17 cellular contexts compared by ENCODE assay signal in genomic region chr22:44003776-44004460, GRCh38. TPM values are rescaled to one million over a fixed set of nuclear protein-coding genes. Genes with fewer than 3 reads are reported as not detected.
DNase-seq lines count a peak whose midpoint lies in the region; ATAC-seq, FAIRE-seq and TF ChIP-seq lines count a peak whose summit lies in the region.
"Had no signal": no experiment of that assay in that cellular context is flagged by ENCODE, and none has a peak within 500 bp of the region (broad histone marks: within the 10 kb centered on the region; RNA-seq: fewer than 3 reads in every experiment).

No MANE protein-coding gene starts in this region.

- TF ChIP-seq EP300 in K562 (IDR thresholded peaks at IDR 0.05; ENCODE audit: low read length), result no peak

- no peak overlapping the region for H3K27ac ChIP-seq in heart left ventricle
- H3K27ac ChIP-seq in right atrium auricular region, result no peak overlapping the region
- H3K27ac ChIP-seq in K562 (ENCODE audit: extremely low read depth, low read depth, low read length), result no peak overlapping the region
- H3K27ac ChIP-seq: GM23248, thoracic aorta had no signal

- H2AFZ ChIP-seq in K562 (ENCODE audit: low read depth, low read length), result no peak overlapping the region; the same call in 1 of the 2 replicates
- H2AFZ ChIP-seq: GM23248 had no signal

- peaks cover 20% of the 10 kb centered on the region for H3K36me3 Mint-ChIP-seq in type B pancreatic cell

- no peak overlapping the region for H3K27ac Mint-ChIP-seq in type B pancreatic cell
- H3K27ac Mint-ChIP-seq: activated naive CD8-positive, alpha-beta T cell treated with anti-CD3 and anti-CD28 coated beads, Interleukin-2, amount 50 U/mL, for 24 hours had no signal

- no TSS peak for BruUV-seq in K562 (replicated peaks; lab: Mats Ljungman, UMichigan)

- H3K4me3 ChIP-seq in heart left ventricle (no peak overlapping the region), right atrium auricular region (no peak overlapping the region), K562 (no peak overlapping the region)
- H3K4me3 ChIP-seq: GM23248, thoracic aorta had no signal

- no peaks in the 10 kb centered on the region for H3K79me2 ChIP-seq in K562 (ENCODE audit: control insufficient read depth, insufficient read depth, low read length)

- peak overlapping the region; percentile 28; the same call in 1 of the 2 replicates for H3K4me2 ChIP-seq in K562 (ENCODE audit: insufficient read depth, low read length)

- H3K9me1 ChIP-seq in K562 (ENCODE audit: control insufficient read depth, insufficient read depth, low read length), result no peaks in the 10 kb centered on the region

- FAIRE-seq in K562 (lab: Jason Lieb, UNC), result peak; percentile 37
- FAIRE-seq: HTR-8/SVneo had no signal

- POLR2A ChIA-PET in K562 (lab: Yijun Ruan, JAX), result no interaction called here

- H3K9me3 ChIP-seq in heart left ventricle (peaks cover 0 to 5% (median 0%) of the 10 kb centered on the region in 12 donors), right atrium auricular region (no peaks in the 10 kb centered on the region), K562 (replicated peaks; ENCODE audit: control insufficient read depth, insufficient read depth, low read depth, low read length) (no peaks in the 10 kb centered on the region)

- H3K27me3 ChIP-seq in heart left ventricle (no peaks in the 10 kb centered on the region), right atrium auricular region (no peaks in the 10 kb centered on the region), K562 (ENCODE audit: control insufficient read depth in 2 of 2, insufficient read depth in 2 of 2, low read length in 2 of 2) (no peaks in the 10 kb centered on the region)

- peak; percentile 31 to 52 for TF ChIP-seq RAD21 in K562 (CRISPR knock-in tag; conservative IDR thresholded peaks at IDR 0.05 in 1 of 2, IDR thresholded peaks at IDR 0.05 in 1 of 2)

- TF ChIP-seq POLR2A in heart left ventricle (IDR thresholded peaks at IDR 0.05), result no peak
- TF ChIP-seq POLR2A in K562 (conservative IDR thresholded peaks at IDR 0.05), result no peak

- no peaks in the 10 kb centered on the region for H3K27me3 Mint-ChIP-seq in type B pancreatic cell
- H3K27me3 Mint-ChIP-seq: activated naive CD8-positive, alpha-beta T cell treated with anti-CD3 and anti-CD28 coated beads, Interleukin-2, amount 50 U/mL, for 24 hours had no signal

- H3K36me3 ChIP-seq in heart left ventricle, result peaks cover 0 to 15% (median 2%) of the 10 kb centered on the region in 9 donors
- peaks cover 5% of the 10 kb centered on the region for H3K36me3 ChIP-seq in right atrium auricular region
- peaks cover 2% of the 10 kb centered on the region; the same call in 1 of the 3 replicates for H3K36me3 ChIP-seq in K562 (ENCODE audit: control insufficient read depth, insufficient read depth, low read length)
- H3K36me3 ChIP-seq: thoracic aorta had no signal

- no peak overlapping the region; a peak in 1 of 4 replicates for H3K9ac ChIP-seq in K562 (ENCODE audit: insufficient read depth in 1 of 2, low read depth in 2 of 2, low read length in 2 of 2)
- H3K9ac ChIP-seq: GM23248 had no signal

- ATAC-seq in heart left ventricle (peak in 1 of 4 donors; percentile 20), K562 (peak; percentile 91), HG02798 (IDR thresholded peaks at IDR 0.05; ENCODE audit: poor library complexity, unreplicated experiment) (no peak)
- ATAC-seq: activated naive CD8-positive, alpha-beta T cell treated with anti-CD3 and anti-CD28 coated beads, Interleukin-2, amount 50 U/mL, for 24 hours had no signal

- CTCF ChIA-PET in K562 (lab: Yijun Ruan, JAX; ENCODE audit: low intra/inter-chr PET ratio), result interaction anchor here (1.6 kb wide), 1 partner anchor 82 kb away, joined by 5 read pairs; no protein-coding TSS in a partner anchor

- H3K9me3 Mint-ChIP-seq in type B pancreatic cell, result no peaks in the 10 kb centered on the region
- H3K9me3 Mint-ChIP-seq: activated naive CD8-positive, alpha-beta T cell treated with anti-CD3 and anti-CD28 coated beads, Interleukin-2, amount 50 U/mL, for 24 hours had no signal

- TF ChIP-seq CTCF in heart left ventricle (IDR thresholded peaks at IDR 0.05) (peak in 8 of 12 donors; percentile 11 to 46 (median 31)), right atrium auricular region (IDR thresholded peaks at IDR 0.05) (peak in 1 of 2 donors; percentile 42), K562 (IDR thresholded peaks at IDR 0.05 in 2 of 3, conservative IDR thresholded peaks at IDR 0.05 in 1 of 3; ENCODE audit: insufficient read depth in 2 of 3, low read depth in 1 of 3, low read length in 3 of 3) (peak; percentile 50 to 66 (median 62)), type B pancreatic cell (conservative IDR thresholded peaks at IDR 0.05) (peak; percentile 33)

- H3K4me1 ChIP-seq in heart left ventricle (peaks cover 0 to 27% (median 3%) of the 10 kb centered on the region in 12 donors), right atrium auricular region (peaks cover 0 to 19% of the 10 kb centered on the region in 2 donors), K562 (replicated peaks in 1 of 2; ENCODE audit: control insufficient read depth in 2 of 2, insufficient read depth in 2 of 2, low read length in 2 of 2) (peaks cover 7% of the 10 kb centered on the region in 2 experiments; a peak in 4 of 5 replicates)

- no peak overlapping the region for H3K4me3 Mint-ChIP-seq in type B pancreatic cell
- H3K4me3 Mint-ChIP-seq: activated naive CD8-positive, alpha-beta T cell treated with anti-CD3 and anti-CD28 coated beads, Interleukin-2, amount 50 U/mL, for 24 hours had no signal

- DNase-seq in heart left ventricle (peak in 1 of 5 donors; percentile 32), right atrium auricular region (ENCODE audit: low spot score) (no peak), K562 (ENCODE audit: extremely low read depth in 1 of 4, low spot score in 3 of 4) (peak; percentile 23 to 51 (median 36)), islet precursor cell (peak; percentile 64), type B pancreatic cell (ENCODE audit: extremely low spot score, unreplicated experiment) (no peak), cerebellum (ENCODE audit: low spot score) (no peak), NCI-H526 (lab: John Stamatoyannopoulos, UW) (no peak)
- DNase-seq: activated CD4-positive, alpha-beta T cell treated with anti-CD3 and anti-CD28 coated beads for 4 hours; activated naive CD8-positive, alpha-beta T cell treated with anti-CD3 and anti-CD28 coated beads, Interleukin-2, amount 50 U/mL, for 24 hours; GM23248; kidney glomerular epithelial cell; NCI-H2029 treated with DMSO at 0.1 percent for 48 hours; stimulated activated CD4-positive, alpha-beta T cell treated with anti-CD3 and anti-CD28 coated beads, Interleukin-2, amount 100 ng/mL, for 24 hours; stimulated activated CD8-positive, alpha-beta memory T cell treated with anti-CD3 and anti-CD28 coated beads, Interleukin-4, amount 100 ng/mL, for 48 hours had no signal

- 76 to 80% (median 78%) methylated on average over 10 of the region's 10 CpGs for WGBS in heart left ventricle, 4 donors
- 79% methylated on average over 7 of the region's 10 CpGs for WGBS in K562 (ENCODE audit: insufficient coverage, low coverage, missing lambda C conversion rate)

- no peaks in the 10 kb centered on the region for H4K20me1 ChIP-seq in K562 (replicated peaks; ENCODE audit: control insufficient read depth, insufficient read depth, low read length)

- in situ Hi-C loops in K562 (cut with MboI), result loop anchor here (10.0 kb wide), 1 partner anchor 621 kb away; no protein-coding TSS in a partner anchor

- intact Hi-C loops in heart left ventricle (cut with DNase I), result loop anchor here in 1 of 10 donors (2.0 kb wide), 1 partner anchor 17 kb away; no protein-coding TSS in a partner anchor
- intact Hi-C loops in K562 (cut with micrococcal nuclease), result loop anchor here (2.0 kb wide), 1 partner anchor 77 kb away; no protein-coding TSS in a partner anchor

- H3K4me1 Mint-ChIP-seq in type B pancreatic cell (ENCODE audit: unreplicated experiment), result peaks cover 21% of the 10 kb centered on the region
- H3K4me1 Mint-ChIP-seq: activated naive CD8-positive, alpha-beta T cell treated with anti-CD3 and anti-CD28 coated beads, Interleukin-2, amount 50 U/mL, for 24 hours had no signal

RNA-seq across cellular contexts. Expression of gene PARVB, which starts 20.2 kb away (rescaled TPM):
- total RNA-seq in heart left ventricle (100 to 1,000 TPM in 5 of 9 donors, 10 to 100 TPM in 4; 73.8 to 172 (median 116) TPM), right atrium auricular region (10 to 100 TPM; 43.8 to 86.5 TPM), K562 (2014; rRNA removed) (57.9 and 58.8 TPM in 2 replicates), K562 (2014; rRNA removed; fragmentation: Illumina TruSeq; extraction: Trizol) (18.6 and 20.9 TPM in 2 replicates), K562 (2015; rRNA removed; fragmentation: Illumina TruSeq; extraction: Trizol) (19.3 and 23.0 TPM in 2 replicates), K562 (2021) (39.0 and 42.6 TPM in 2 replicates), type B pancreatic cell (ENCODE audit: low replicate concordance) (7.2 and 15.9 TPM in 2 replicates), cerebellum (5.1 TPM)
- polyA plus RNA-seq in heart left ventricle (10 to 100 TPM; 54.9 to 63.5 TPM), K562 (2011; rRNA removed) (59.2 and 62.5 TPM in 2 replicates), K562 (2014; fragmentation: Illumina TruSeq; extraction: Trizol) (29.2 and 35.0 TPM in 2 replicates), K562 (2014; fragmentation: Nextera tagmentation; extraction: Ambion mirVana) (1 to 10 TPM; 1.1 to 1.6 TPM), K562 (2014; rRNA removed) (52.9 and 64.8 TPM in 2 replicates)
- 13.6 and 22.3 TPM in 2 replicates for total RNA-seq in K562 (2011; cell fraction: chromatin; rRNA removed; ENCODE audit: low replicate concordance)
- 10.8 and 12.0 TPM in 2 replicates for total RNA-seq in K562 (2011; cell fraction: nucleolus; rRNA removed)
- 8.9 and 12.1 TPM in 2 replicates for total RNA-seq in K562 (2011; cell fraction: nucleoplasm; rRNA removed)
- 74.6 and 88.9 TPM in 2 replicates for polyA plus RNA-seq in K562 (2011; cell fraction: cytosol; rRNA removed)
- polyA plus RNA-seq in K562 (2011; cell fraction: nucleus; rRNA removed), result 29.0 and 29.9 TPM in 2 replicates
- polyA plus RNA-seq in K562 (2012), result 35.8 and 54.1 TPM in 2 replicates
- polyA minus RNA-seq in K562 (2011; rRNA and poly(A)+ RNA removed), result 32.1 and 33.1 TPM in 2 replicates
- 15.8 and 16.6 TPM in 2 replicates for polyA minus RNA-seq in K562 (2011; cell fraction: cytosol; rRNA and poly(A)+ RNA removed)
- 4.8 and 7.6 TPM in 2 replicates for polyA minus RNA-seq in K562 (2011; cell fraction: nucleus; rRNA and poly(A)+ RNA removed)

RNA-seq across cellular contexts. Expression of gene SAMM50, which starts 48.7 kb away (rescaled TPM):
- total RNA-seq in heart left ventricle (10 to 100 TPM; 53.2 to 74.8 (median 68.5) TPM), right atrium auricular region (10 to 100 TPM; 40.4 to 57.1 TPM), K562 (2014; rRNA removed) (30.6 and 37.6 TPM in 2 replicates), K562 (2014; rRNA removed; fragmentation: Illumina TruSeq; extraction: Trizol) (35.1 and 35.7 TPM in 2 replicates), K562 (2015; rRNA removed; fragmentation: Illumina TruSeq; extraction: Trizol) (34.8 and 38.3 TPM in 2 replicates), K562 (2021) (46.3 and 46.5 TPM in 2 replicates), type B pancreatic cell (ENCODE audit: low replicate concordance) (50.0 and 57.5 TPM in 2 replicates), cerebellum (29.1 TPM)
- polyA plus RNA-seq in heart left ventricle (10 to 100 TPM; 32.5 to 54.7 TPM), K562 (2011; rRNA removed) (35.0 and 38.1 TPM in 2 replicates), K562 (2014; fragmentation: Illumina TruSeq; extraction: Trizol) (47.5 and 49.3 TPM in 2 replicates), K562 (2014; fragmentation: Nextera tagmentation; extraction: Ambion mirVana) (10 to 100 TPM; 14.6 to 27.2 TPM), K562 (2014; rRNA removed) (42.4 and 42.9 TPM in 2 replicates)
- total RNA-seq in K562 (2011; cell fraction: chromatin; rRNA removed; ENCODE audit: low replicate concordance), result 40.1 and 51.7 TPM in 2 replicates
- total RNA-seq in K562 (2011; cell fraction: nucleolus; rRNA removed), result 23.7 and 25.2 TPM in 2 replicates
- total RNA-seq in K562 (2011; cell fraction: nucleoplasm; rRNA removed), result 30.8 and 37.3 TPM in 2 replicates
- 28.0 and 30.0 TPM in 2 replicates for polyA plus RNA-seq in K562 (2011; cell fraction: cytosol; rRNA removed)
- 24.4 and 30.8 TPM in 2 replicates for polyA plus RNA-seq in K562 (2011; cell fraction: nucleus; rRNA removed)
- 41.2 and 46.0 TPM in 2 replicates for polyA plus RNA-seq in K562 (2012)
- 39.2 and 39.4 TPM in 2 replicates for polyA minus RNA-seq in K562 (2011; rRNA and poly(A)+ RNA removed)
- 16.7 and 18.9 TPM in 2 replicates for polyA minus RNA-seq in K562 (2011; cell fraction: cytosol; rRNA and poly(A)+ RNA removed)
- polyA minus RNA-seq in K562 (2011; cell fraction: nucleus; rRNA and poly(A)+ RNA removed), result 10.6 and 19.5 TPM in 2 replicates

Comparison
In these comparisons a context has a peak if more than half of its experiments do, and no peak if none do; other contexts are left out.
1. DNase-seq: peak in K562 (4 of 4) and islet precursor cell (single experiment); none in right atrium auricular region (single experiment), type B pancreatic cell (single experiment), cerebellum (single experiment) and NCI-H526 (0 of 2).